In the genomic region with DNA sequence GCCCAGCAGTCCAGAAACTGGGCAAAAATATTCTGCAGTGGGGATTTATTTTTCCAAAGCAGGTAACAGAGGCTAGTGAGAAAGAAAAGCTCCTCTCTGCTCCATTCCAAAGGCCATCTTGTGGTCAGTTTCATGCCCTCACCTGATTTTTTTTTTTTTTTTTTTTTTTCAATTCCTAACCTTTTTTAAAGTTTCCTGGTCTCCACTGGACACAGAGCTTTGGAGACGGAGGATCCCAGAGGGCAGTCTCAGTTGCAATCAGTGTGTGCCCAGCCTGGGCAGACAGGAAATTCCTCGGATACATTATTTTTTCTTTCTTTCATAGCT, we compare ENCODE assay signal across 15 cellular contexts.
DNase-seq lines count a peak whose midpoint lies in the region; ATAC-seq and TF ChIP-seq lines count a peak whose summit lies in the region.
"Had no signal": no experiment of that assay in that cellular context is flagged by ENCODE, and none has a peak within 500 bp of the region (broad histone marks: within the 10 kb centered on the region; RNA-seq: fewer than 3 reads in every experiment).

No MANE protein-coding gene starts in this region.

- peaks cover 69% of the 10 kb centered on the region for H3K4me1 ChIP-seq in DOHH2 (ENCODE audit: control insufficient read depth, low read length)

- H3K36me3 ChIP-seq in DOHH2 (ENCODE audit: control insufficient read depth, low read length) (peaks cover 11% of the 10 kb centered on the region), WERI-Rb-1 (no peaks in the 10 kb centered on the region)

- peaks cover 12% of the 10 kb centered on the region for H3K36me3 Mint-ChIP-seq in T-helper 17 cell (ENCODE audit: low read depth)

- no peaks in the 10 kb centered on the region for H3K27me3 ChIP-seq in DOHH2 (ENCODE audit: control insufficient read depth, low read length)
- H3K27me3 ChIP-seq in WERI-Rb-1 (ENCODE audit: insufficient read depth, low read depth, severe bottlenecking), result no peaks in the 10 kb centered on the region

- H3K4me3 Mint-ChIP-seq in T-helper 17 cell, result no peak overlapping the region
- H3K4me3 Mint-ChIP-seq: mesothelial cell of epicardium had no signal

- H3K27ac Mint-ChIP-seq in T-helper 17 cell, result no peak overlapping the region
- H3K27ac Mint-ChIP-seq: mesothelial cell of epicardium had no signal

- H3K4me1 Mint-ChIP-seq in T-helper 17 cell, result peaks cover 2% of the 10 kb centered on the region

- TF ChIP-seq CTCF in DOHH2 (IDR thresholded peaks at IDR 0.05; ENCODE audit: low read depth, low read length, poor library complexity, severe bottlenecking) (no peak), WERI-Rb-1 (IDR thresholded peaks at IDR 0.05; ENCODE audit: low read depth, low read length) (peak; percentile 37), fibroblast of mammary gland (conservative IDR thresholded peaks at IDR 0.05; ENCODE audit: control insufficient read depth, insufficient read depth, low read depth, low read length) (peak; percentile 36), retinal pigment epithelial cell (conservative IDR thresholded peaks at IDR 0.05; ENCODE audit: low read depth, low read length) (peak; percentile 29)

- H3F3A ChIP-seq in DOHH2 (ENCODE audit: control insufficient read depth, insufficient read depth), result no peaks in the 10 kb centered on the region

- H3K4me3 ChIP-seq in DOHH2 (ENCODE audit: low read length) (no peak overlapping the region; the same call in 1 of the 2 replicates), WERI-Rb-1 (ENCODE audit: low read depth, low read length) (no peak overlapping the region), fibroblast of mammary gland (ENCODE audit: control insufficient read depth, low read depth, low read length) (no peak overlapping the region), retinal pigment epithelial cell (ENCODE audit: low read length) (no peak overlapping the region)

- no peak for ATAC-seq in T-helper 17 cell

- H3K27ac ChIP-seq in DOHH2 (ENCODE audit: low read depth, low read length) (0 out of 2 replicates have a peak overlapping the region, but pooled peaks have one; percentile 64), WERI-Rb-1 (no peak overlapping the region)
- H3K27ac ChIP-seq: KMS-11 had no signal

- no peaks in the 10 kb centered on the region for H3K27me3 Mint-ChIP-seq in T-helper 17 cell

- no peaks in the 10 kb centered on the region for H3K9me2 ChIP-seq in DOHH2 (replicated peaks; ENCODE audit: control insufficient read depth, low read length)

- no peaks in the 10 kb centered on the region for H3K79me2 ChIP-seq in DOHH2 (ENCODE audit: control insufficient read depth, low read length)

- H3K4me2 ChIP-seq in DOHH2 (ENCODE audit: low read length), result peak overlapping the region; percentile 61; the same call in 1 of the 2 replicates

- no peaks in the 10 kb centered on the region for H4K20me1 ChIP-seq in DOHH2 (ENCODE audit: control insufficient read depth, insufficient read depth, low read depth, low read length)

- DNase-seq in WERI-Rb-1, result no peak
- DNase-seq in fibroblast of mammary gland (ENCODE audit: low read depth), result no peak
- no peak for DNase-seq in retinal pigment epithelial cell (ENCODE audit: low read depth)
- no peak for DNase-seq in COLO668 (lab: John Stamatoyannopoulos, UW; ENCODE audit: unreplicated experiment)
- no peak for DNase-seq in globus pallidus (ENCODE audit: low spot score)
- no peak for DNase-seq in T-helper 17 cell
- no peak for DNase-seq in ecto neural progenitor cell (ENCODE audit: low spot score)
- DNase-seq: activated CD4-positive, alpha-beta T cell treated with anti-CD3 and anti-CD28 coated beads, Interleukin-2, amount 50 U/mL, for 4 hours; activated naive CD4-positive, alpha-beta T cell; EL; hippocampal formation; stimulated activated CD4-positive, alpha-beta T cell treated with anti-CD3 and anti-CD28 coated beads, Interleukin-4, amount 100 ng/mL, for 4 hours had no signal

- H3K9me3 ChIP-seq in DOHH2 (ENCODE audit: control insufficient read depth, insufficient read depth, low read length) (no peaks in the 10 kb centered on the region), WERI-Rb-1 (ENCODE audit: severe bottlenecking) (no peaks in the 10 kb centered on the region), T-helper 17 cell (ENCODE audit: control insufficient read depth, low read length, poor library complexity, severe bottlenecking) (no peaks in the 10 kb centered on the region)
